Comparison of ENCODE assay signal across 1 cellular context in the genomic region with DNA sequence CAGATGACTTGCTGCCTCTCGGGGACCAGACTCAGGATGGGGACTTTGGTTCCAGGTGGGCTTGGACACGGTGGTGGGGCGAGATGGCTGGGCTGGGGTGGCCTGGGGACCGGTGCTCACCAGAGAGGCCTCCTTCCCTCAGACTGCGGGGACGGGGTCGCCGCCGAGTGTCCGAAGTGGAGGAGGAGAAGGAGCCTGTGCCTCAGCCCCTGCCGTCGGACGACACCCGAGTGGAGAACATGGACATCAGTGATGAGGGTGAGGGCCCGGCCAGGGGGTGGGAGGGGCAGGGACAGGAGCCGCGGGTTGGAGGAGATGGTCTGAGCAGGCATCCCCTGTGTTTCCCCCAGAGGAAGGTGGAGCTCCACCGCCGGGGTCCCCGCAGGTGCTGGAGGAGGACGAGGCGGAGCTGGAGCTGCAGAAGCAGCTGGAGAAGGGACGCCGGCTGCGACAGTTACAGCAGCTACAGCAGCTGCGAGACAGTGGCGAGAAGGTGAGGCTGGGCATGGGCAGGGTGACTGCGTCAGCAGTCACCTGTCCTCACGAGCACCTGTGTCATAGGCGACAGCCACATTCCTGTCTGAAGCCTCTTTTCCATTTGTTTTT.
TF ChIP-seq lines count a peak whose summit lies in the region.

No MANE protein-coding gene starts in this region.

TF ChIP-seq in IMR-90, 13 proteins besides CTCF, POLR2A, EP300 and RAD21 (continued from another document):
- no peak for TF ChIP-seq MXI1 (IDR thresholded peaks at IDR 0.05; ENCODE audit: borderline replicate concordance, low read depth, low read length)
- TF ChIP-seq, protein P1, sequence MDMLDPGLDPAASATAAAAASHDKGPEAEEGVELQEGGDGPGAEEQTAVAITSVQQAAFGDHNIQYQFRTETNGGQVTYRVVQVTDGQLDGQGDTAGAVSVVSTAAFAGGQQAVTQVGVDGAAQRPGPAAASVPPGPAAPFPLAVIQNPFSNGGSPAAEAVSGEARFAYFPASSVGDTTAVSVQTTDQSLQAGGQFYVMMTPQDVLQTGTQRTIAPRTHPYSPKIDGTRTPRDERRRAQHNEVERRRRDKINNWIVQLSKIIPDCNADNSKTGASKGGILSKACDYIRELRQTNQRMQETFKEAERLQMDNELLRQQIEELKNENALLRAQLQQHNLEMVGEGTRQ (IDR thresholded peaks at IDR 0.05; ENCODE audit: low read depth, low read length): no peak
